Comparison of ENCODE assay signal across 22 cellular contexts in the genomic region with DNA sequence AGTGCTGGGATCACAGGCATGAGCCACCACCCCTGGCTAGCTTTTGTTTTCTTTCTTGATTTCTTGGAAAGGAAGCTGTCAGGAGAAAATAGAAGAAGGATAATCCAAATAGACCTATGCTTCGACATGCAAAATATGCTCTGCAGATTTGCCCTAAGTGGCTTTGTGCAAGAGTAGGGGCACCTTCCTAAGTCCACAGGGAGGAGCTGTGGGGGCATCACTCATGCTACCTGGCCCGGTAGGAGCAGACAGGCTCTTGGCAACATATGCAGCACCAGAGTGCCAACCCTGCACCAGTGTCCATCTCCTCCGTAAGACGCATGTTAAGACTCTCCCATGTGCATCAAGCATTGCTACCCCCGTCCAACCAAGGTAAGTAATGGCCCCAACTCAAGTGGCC.
"Had no signal": no experiment of that assay in that cellular context is flagged by ENCODE, and none has a peak within 500 bp of the region (broad histone marks: within the 10 kb centered on the region; RNA-seq: fewer than 3 reads in every experiment).

No MANE protein-coding gene starts in this region.

- H3K9ac ChIP-seq: parathyroid adenoma had no signal

- H3K4me1 ChIP-seq: parathyroid adenoma had no signal

- H3K79me2 ChIP-seq: parathyroid adenoma had no signal

- H3K4me3 ChIP-seq: heart left ventricle, psoas muscle, spleen, stomach, thoracic aorta, transverse colon had no signal

- H3K36me3 ChIP-seq: heart left ventricle, spleen, stomach, thoracic aorta, transverse colon had no signal

- H3K9me3 ChIP-seq: psoas muscle, stomach, thoracic aorta, transverse colon had no signal

- H3K27ac ChIP-seq: heart left ventricle, parathyroid adenoma, psoas muscle, spleen, stomach, thoracic aorta, transverse colon had no signal

- H3K4me3 Mint-ChIP-seq: dendritic cell treated with granulocyte-macrophage colony-stimulating factor and Interleukin-4, amounts not matched to agents 40 ng/mL and 50 ng/mL, for 4 days; nephron had no signal

- ATAC-seq: heart left ventricle, psoas muscle, sciatic nerve had no signal

- H3K27me3 Mint-ChIP-seq: naive B cell had no signal

- H2AFZ ChIP-seq: parathyroid adenoma had no signal

- DNase-seq: erythroblast; foreskin melanocyte; heart left ventricle; hippocampal formation; kidney glomerular epithelial cell; mesendoderm; naive B cell; psoas muscle; retina; spleen; stimulated activated CD4-positive, alpha-beta T cell treated with anti-CD3 and anti-CD28 coated beads, Interleukin-15, amount 100 ng/mL, for 24 hours; stimulated activated CD4-positive, alpha-beta T cell treated with anti-CD3 and anti-CD28 coated beads, Interleukin-1b, Interleukin-23, amount 100 ng/mL, for 48 hours; stimulated activated CD4-positive, alpha-beta T cell treated with anti-CD3 and anti-CD28 coated beads, Interleukin-4, amount 100 ng/mL, for 24 hours; stimulated activated naive CD4-positive, alpha-beta T cell; stomach; substantia nigra; transverse colon had no signal

- H3K27ac Mint-ChIP-seq: dendritic cell treated with granulocyte-macrophage colony-stimulating factor and Interleukin-4, amounts not matched to agents 40 ng/mL and 50 ng/mL, for 4 days; nephron had no signal

- H3K27me3 ChIP-seq: heart left ventricle, spleen, stomach, transverse colon had no signal
